In genomic region chr4:185997287-185997686, GRCh38 we compare ENCODE assay signal across 17 cellular contexts.
"Had no signal": no experiment of that assay in that cellular context is flagged by ENCODE, and none has a peak within 500 bp of the region (broad histone marks: within the 10 kb centered on the region; RNA-seq: fewer than 3 reads in every experiment).

No MANE protein-coding gene starts in this region.

- H3K27ac ChIP-seq: adrenal gland, foreskin keratinocyte, left lung, neutrophil, prostate gland, right lobe of liver, testis had no signal

- ATAC-seq: activated CD4-positive, alpha-beta T cell treated with anti-CD3 and anti-CD28 coated beads for 36 hours; activated CD8-positive, alpha-beta memory T cell treated with anti-CD3 and anti-CD28 coated beads, Interleukin-2, amount 10 ng/mL, durations not matched to agents 7 days and 5 days; foreskin keratinocyte; left lung; mucosa of descending colon; naive thymus-derived CD8-positive, alpha-beta T cell had no signal

- H3K36me3 ChIP-seq: adrenal gland, left lung, neutrophil, prostate gland, right lobe of liver had no signal

- DNase-seq: activated CD4-positive, alpha-beta memory T cell treated with anti-CD3 and anti-CD28 coated beads for 36 hours; activated CD4-positive, alpha-beta T cell treated with anti-CD3 and anti-CD28 coated beads for 36 hours; activated CD8-positive, alpha-beta memory T cell treated with anti-CD3 and anti-CD28 coated beads, Interleukin-2, amount 10 ng/mL, durations not matched to agents 7 days and 5 days; activated naive CD4-positive, alpha-beta T cell treated with anti-CD3 and anti-CD28 coated beads, Interleukin-2, amount 50 U/mL, for 16 hours; activated T-cell treated with anti-CD3 and anti-CD28 coated beads, Interleukin-2, amount 50 U/mL, for 1 hour; adrenal gland; central memory CD4-positive, alpha-beta T cell; effector memory CD4-positive, alpha-beta T cell; foreskin keratinocyte; left lung; mucosa of descending colon; naive thymus-derived CD8-positive, alpha-beta T cell; right lobe of liver; stimulated activated naive CD8-positive, alpha-beta T cell treated with anti-CD3 and anti-CD28 coated beads, Interleukin-15, amount 100 ng/mL, for 72 hours; testis had no signal

- H3K27me3 ChIP-seq: adrenal gland, foreskin keratinocyte, left lung, neutrophil, right lobe of liver, testis had no signal

- H3K4me3 ChIP-seq: adrenal gland, left lung, mucosa of descending colon, prostate gland, right lobe of liver, testis had no signal

- H3K9me3 ChIP-seq: adrenal gland, left lung, mucosa of descending colon, neutrophil, prostate gland, right lobe of liver, testis had no signal

- H3K4me1 ChIP-seq: foreskin keratinocyte, left lung, prostate gland, right lobe of liver, testis had no signal
